1 cellular context compared by ENCODE assay signal in the genomic region with DNA sequence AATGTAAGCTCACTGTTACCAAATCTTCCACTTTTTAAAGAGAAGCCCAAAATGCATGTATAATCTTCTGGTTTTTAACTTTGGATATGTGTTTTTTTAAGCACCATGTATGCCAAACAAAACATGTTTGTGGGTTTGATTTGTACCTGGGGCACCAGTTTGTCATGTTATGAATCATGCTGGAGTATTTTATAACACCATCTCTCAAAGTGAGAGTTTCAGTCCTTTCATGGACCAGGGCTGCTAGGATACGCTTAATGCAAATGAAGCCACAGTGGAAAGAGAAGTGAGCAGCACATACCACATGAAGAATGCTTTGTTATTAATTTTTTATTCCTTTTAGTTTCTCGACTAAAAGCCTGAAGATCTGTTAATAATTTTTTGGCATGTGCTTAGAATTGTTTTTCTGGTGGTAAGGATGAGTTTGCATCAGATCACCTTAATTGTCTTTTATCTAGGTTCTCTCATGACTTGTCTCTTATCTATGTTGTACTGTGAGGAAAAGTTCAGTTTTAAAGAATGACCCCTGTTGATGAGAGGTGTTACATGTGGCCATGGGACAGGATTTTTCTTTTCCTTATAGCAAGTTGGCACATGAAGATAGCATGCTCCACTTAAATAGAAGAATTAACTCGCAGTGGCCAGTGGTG.
A peak's percentile ranks its signal among the peaks of the same experiment; 100 is the strongest.
TF ChIP-seq lines count a peak whose summit lies in the region.

No MANE protein-coding gene starts in this region.

TF ChIP-seq in K562, 482 proteins besides CTCF, POLR2A, EP300 and RAD21 (continued from another document):
- TF ChIP-seq, protein P1, sequence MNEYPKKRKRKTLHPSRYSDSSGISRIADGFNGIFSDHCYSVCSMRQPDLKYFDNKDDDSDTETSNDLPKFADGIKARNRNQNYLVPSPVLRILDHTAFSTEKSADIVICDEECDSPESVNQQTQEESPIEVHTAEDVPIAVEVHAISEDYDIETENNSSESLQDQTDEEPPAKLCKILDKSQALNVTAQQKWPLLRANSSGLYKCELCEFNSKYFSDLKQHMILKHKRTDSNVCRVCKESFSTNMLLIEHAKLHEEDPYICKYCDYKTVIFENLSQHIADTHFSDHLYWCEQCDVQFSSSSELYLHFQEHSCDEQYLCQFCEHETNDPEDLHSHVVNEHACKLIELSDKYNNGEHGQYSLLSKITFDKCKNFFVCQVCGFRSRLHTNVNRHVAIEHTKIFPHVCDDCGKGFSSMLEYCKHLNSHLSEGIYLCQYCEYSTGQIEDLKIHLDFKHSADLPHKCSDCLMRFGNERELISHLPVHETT (CRISPR knock-in tag; conservative IDR thresholded peaks at IDR 0.05 in 1 of 2, IDR thresholded peaks at IDR 0.05 in 1 of 2) = 0 out of 4 replicates have a peak, but pooled peaks of 1 of the 2 experiments have one; percentile 5
- TF ChIP-seq CBFA2T2 (conservative IDR thresholded peaks at IDR 0.05) (peak; percentile 54; the same call in 1 of the 2 replicates), KLF6 (CRISPR knock-in tag; IDR thresholded peaks at IDR 0.05; ENCODE audit: borderline replicate concordance) (no peak), SMARCE1 (IDR thresholded peaks at IDR 0.05) (0 out of 2 replicates have a peak, but pooled peaks have one; percentile 31), KDM1A (IDR thresholded peaks at IDR 0.05) (peak in 1 of 2 experiments; percentile 42; a peak in 1 of 4 replicates), LARP7 (IDR thresholded peaks at IDR 0.05) (no peak), FOSL1 (tag; conservative IDR thresholded peaks at IDR 0.05) (peak; percentile 35; the same call in 1 of the 2 replicates), ZEB2 (IDR thresholded peaks at IDR 0.05) (peak; percentile 54), TEAD4 (IDR thresholded peaks at IDR 0.05; ENCODE audit: low read length) (peak; percentile 44; the same call in 1 of the 2 replicates), TEAD4 (CRISPR knock-in tag; IDR thresholded peaks at IDR 0.05; ENCODE audit: borderline replicate concordance) (no peak), NR2C1 (IDR thresholded peaks at IDR 0.05) (peak; percentile 35; the same call in 1 of the 2 replicates), NR2C1 (tag; IDR thresholded peaks at IDR 0.05) (no peak), ZFX (CRISPR knock-in tag; IDR thresholded peaks at IDR 0.05) (0 out of 2 replicates have a peak, but pooled peaks have one; percentile 5), ZNF239 (CRISPR knock-in tag; IDR thresholded peaks at IDR 0.05) (no peak), ZSCAN29 (IDR thresholded peaks at IDR 0.05) (no peak), ADNP (tag; IDR thresholded peaks at IDR 0.05) (peak; percentile 62; the same call in 1 of the 2 replicates), GATAD2B (IDR thresholded peaks at IDR 0.05; ENCODE audit: borderline replicate concordance) (no peak), SMARCB1 (IDR thresholded peaks at IDR 0.05; ENCODE audit: insufficient read length, low read depth) (peak; percentile 48), HDAC2 (IDR thresholded peaks at IDR 0.05) (0 out of 2 replicates have a peak, but pooled peaks have one; percentile 21)
- TF ChIP-seq, protein P2, sequence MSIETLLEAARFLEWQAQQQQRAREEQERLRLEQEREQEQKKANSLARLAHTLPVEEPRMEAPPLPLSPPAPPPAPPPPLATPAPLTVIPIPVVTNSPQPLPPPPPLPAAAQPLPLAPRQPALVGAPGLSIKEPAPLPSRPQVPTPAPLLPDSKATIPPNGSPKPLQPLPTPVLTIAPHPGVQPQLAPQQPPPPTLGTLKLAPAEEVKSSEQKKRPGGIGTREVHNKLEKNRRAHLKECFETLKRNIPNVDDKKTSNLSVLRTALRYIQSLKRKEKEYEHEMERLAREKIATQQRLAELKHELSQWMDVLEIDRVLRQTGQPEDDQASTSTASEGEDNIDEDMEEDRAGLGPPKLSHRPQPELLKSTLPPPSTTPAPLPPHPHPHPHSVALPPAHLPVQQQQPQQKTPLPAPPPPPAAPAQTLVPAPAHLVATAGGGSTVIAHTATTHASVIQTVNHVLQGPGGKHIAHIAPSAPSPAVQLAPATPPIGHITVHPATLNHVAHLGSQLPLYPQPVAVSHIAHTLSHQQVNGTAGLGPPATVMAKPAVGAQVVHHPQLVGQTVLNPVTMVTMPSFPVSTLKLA (conservative IDR thresholded peaks at IDR 0.05) = 0 out of 4 replicates have a peak, but pooled peaks of 1 of the 2 experiments have one; percentile 21
- TF ChIP-seq, protein P3, sequence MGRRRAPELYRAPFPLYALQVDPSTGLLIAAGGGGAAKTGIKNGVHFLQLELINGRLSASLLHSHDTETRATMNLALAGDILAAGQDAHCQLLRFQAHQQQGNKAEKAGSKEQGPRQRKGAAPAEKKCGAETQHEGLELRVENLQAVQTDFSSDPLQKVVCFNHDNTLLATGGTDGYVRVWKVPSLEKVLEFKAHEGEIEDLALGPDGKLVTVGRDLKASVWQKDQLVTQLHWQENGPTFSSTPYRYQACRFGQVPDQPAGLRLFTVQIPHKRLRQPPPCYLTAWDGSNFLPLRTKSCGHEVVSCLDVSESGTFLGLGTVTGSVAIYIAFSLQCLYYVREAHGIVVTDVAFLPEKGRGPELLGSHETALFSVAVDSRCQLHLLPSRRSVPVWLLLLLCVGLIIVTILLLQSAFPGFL (CRISPR knock-in tag; IDR thresholded peaks at IDR 0.05) = no peak
- TF ChIP-seq, protein P4, sequence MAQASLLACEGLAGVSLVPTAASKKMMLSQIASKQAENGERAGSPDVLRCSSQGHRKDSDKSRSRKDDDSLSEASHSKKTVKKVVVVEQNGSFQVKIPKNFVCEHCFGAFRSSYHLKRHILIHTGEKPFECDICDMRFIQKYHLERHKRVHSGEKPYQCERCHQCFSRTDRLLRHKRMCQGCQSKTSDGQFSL (CRISPR knock-in tag; IDR thresholded peaks at IDR 0.05) = no peak
- TF ChIP-seq, protein P4 (tag; IDR thresholded peaks at IDR 0.05) = no peak
